1 cellular context compared by ENCODE assay signal in genomic region chr19:17473041-17473440, GRCh38.
A peak's percentile ranks its signal among the peaks of the same experiment; 100 is the strongest.
TF ChIP-seq lines count a peak whose summit lies in the region.

No MANE protein-coding gene starts in this region.

TF ChIP-seq in GM12878, 131 proteins besides CTCF, POLR2A, EP300 and RAD21:
- TF ChIP-seq NFXL1 (IDR thresholded peaks at IDR 0.05; ENCODE audit: borderline replicate concordance) (no peak), ZBTB33 (IDR thresholded peaks at IDR 0.05) (peak; percentile 56; the same call in 1 of the 2 replicates)
